Comparison of ENCODE assay signal across 16 cellular contexts in genomic region chr18:29501952-29502351, GRCh38.
DNase-seq lines count a peak whose midpoint lies in the region; TF ChIP-seq lines count a peak whose summit lies in the region.
"Had no signal": no experiment of that assay in that cellular context is flagged by ENCODE, and none has a peak within 500 bp of the region (broad histone marks: within the 10 kb centered on the region; RNA-seq: fewer than 3 reads in every experiment).

No MANE protein-coding gene starts in this region.

- H3K27ac Mint-ChIP-seq in immature natural killer cell, result no peak overlapping the region
- H3K27ac Mint-ChIP-seq: activated naive CD8-positive, alpha-beta T cell treated with anti-CD3 and anti-CD28 coated beads, Interleukin-2, amount 50 U/mL, for 24 hours; CD8-positive, alpha-beta memory T cell; stimulated activated effector memory CD8-positive, alpha-beta T cell treated with anti-CD3 and anti-CD28 coated beads, Interleukin-12 subunit alpha, Interleukin-12 subunit beta, amount 100 ng/mL, for 72 hours had no signal

- H3K4me3 Mint-ChIP-seq in immature natural killer cell, result no peak overlapping the region
- H3K4me3 Mint-ChIP-seq: activated naive CD8-positive, alpha-beta T cell treated with anti-CD3 and anti-CD28 coated beads, Interleukin-2, amount 50 U/mL, for 24 hours; CD8-positive, alpha-beta memory T cell; stimulated activated effector memory CD8-positive, alpha-beta T cell treated with anti-CD3 and anti-CD28 coated beads, Interleukin-12 subunit alpha, Interleukin-12 subunit beta, amount 100 ng/mL, for 72 hours had no signal

- H3K27me3 ChIP-seq in fibroblast of lung (ENCODE audit: control insufficient read depth, insufficient read depth, low read length) (no peaks in the 10 kb centered on the region), testis (no peaks in the 10 kb centered on the region)

- TF ChIP-seq CTCF in fibroblast of lung (conservative IDR thresholded peaks at IDR 0.05 in 1 of 2, IDR thresholded peaks at IDR 0.05 in 1 of 2; ENCODE audit: low read depth in 1 of 2, low read length in 2 of 2) (no peak), testis (IDR thresholded peaks at IDR 0.05) (no peak)

- H3K9me3 Mint-ChIP-seq in immature natural killer cell, result peaks cover 1 to 33% (median 9%) of the 10 kb centered on the region in 6 donors

- TF ChIP-seq POLR2A in testis (IDR thresholded peaks at IDR 0.05), result no peak

- peaks cover 0 to 2% (median 1%) of the 10 kb centered on the region in 3 donors for H3K27me3 Mint-ChIP-seq in immature natural killer cell (ENCODE audit: low read depth in 3 of 3)
- H3K27me3 Mint-ChIP-seq: activated naive CD8-positive, alpha-beta T cell treated with anti-CD3 and anti-CD28 coated beads, Interleukin-2, amount 50 U/mL, for 24 hours; CD8-positive, alpha-beta memory T cell had no signal

- H3K36me3 ChIP-seq in fibroblast of lung (ENCODE audit: control insufficient read depth, insufficient read depth, low read length) (no peaks in the 10 kb centered on the region), testis (ENCODE audit: low read depth, missing control alignments) (no peaks in the 10 kb centered on the region)

- H3K4me1 ChIP-seq in fibroblast of lung (ENCODE audit: control insufficient read depth, extremely low read depth, insufficient read depth, low read length) (no peaks in the 10 kb centered on the region), testis (no peaks in the 10 kb centered on the region)

- H4K20me1 ChIP-seq in fibroblast of lung (ENCODE audit: control insufficient read depth, extremely low read depth, insufficient read depth, low read length), result no peaks in the 10 kb centered on the region

- intact Hi-C loops in testis (cut with DNase I; ENCODE audit: low total_unique reads), result no loop called here

- DNase-seq in EH (ENCODE audit: low read depth), result peak; percentile 62
- peak; percentile 66 for DNase-seq in RKO (ENCODE audit: low spot score)
- peak; percentile 72 to 79 for DNase-seq in fibroblast of lung (ENCODE audit: low read depth in 2 of 2)
- DNase-seq in skeletal muscle cell (ENCODE audit: low read depth), result peak; percentile 71
- DNase-seq in activated CD4-positive, alpha-beta T cell treated with anti-CD3 and anti-CD28 coated beads for 1 hour, result no peak
- DNase-seq in immature natural killer cell, result no peak
- DNase-seq in activated gamma-delta T cell (lab: John Stamatoyannopoulos, UW), result no peak
- no peak for DNase-seq in testis
- DNase-seq: activated CD4-positive, CD25-positive, alpha-beta regulatory T cell treated with anti-CD3 and anti-CD28 coated beads, Interleukin-2, amount 50 U/mL, for 72 hours; activated naive CD8-positive, alpha-beta T cell treated with anti-CD3 and anti-CD28 coated beads, Interleukin-2, amount 50 U/mL, for 24 hours; activated T-cell treated with anti-CD3 and anti-CD28 coated beads for 4 hours; CD8-positive, alpha-beta memory T cell; NCI-H446; retina; stimulated activated CD4-positive, alpha-beta T cell treated with anti-CD3 and anti-CD28 coated beads, Interleukin-4, amount 100 ng/mL, for 24 hours had no signal

- no peak overlapping the region for H3K9ac ChIP-seq in fibroblast of lung (ENCODE audit: insufficient read depth, low read length)

- peaks cover 0 to 4% (median 0%) of the 10 kb centered on the region in 3 donors for H3K36me3 Mint-ChIP-seq in immature natural killer cell
- H3K36me3 Mint-ChIP-seq: CD8-positive, alpha-beta memory T cell; stimulated activated effector memory CD8-positive, alpha-beta T cell treated with anti-CD3 and anti-CD28 coated beads, Interleukin-12 subunit alpha, Interleukin-12 subunit beta, amount 100 ng/mL, for 72 hours had no signal

- no peaks in the 10 kb centered on the region for H3K79me2 ChIP-seq in fibroblast of lung (ENCODE audit: control insufficient read depth, insufficient read depth, low read length)

- no peak overlapping the region for H3K27ac ChIP-seq in fibroblast of lung (ENCODE audit: insufficient read depth, low read length)
- no peak overlapping the region for H3K27ac ChIP-seq in testis

- 86 to 90% methylated on average over 3 of the region's 3 CpGs for WGBS in testis, 2 donors

- H3K4me3 ChIP-seq in fibroblast of lung (replicated peaks in 1 of 4; ENCODE audit: control extremely low read depth in 1 of 4, insufficient read depth in 1 of 4, low read depth in 3 of 4, low read length in 4 of 4) (no peak overlapping the region), skeletal muscle cell (ENCODE audit: low read depth, low read length) (no peak overlapping the region), testis (no peak overlapping the region)

- H3K4me2 ChIP-seq in fibroblast of lung (ENCODE audit: extremely low read depth, insufficient read depth, low read length), result no peak overlapping the region

- H2AFZ ChIP-seq in fibroblast of lung (ENCODE audit: low read length), result no peak overlapping the region

- H3K9me3 ChIP-seq in fibroblast of lung (ENCODE audit: control insufficient read depth, insufficient read depth, low read depth, low read length) (no peaks in the 10 kb centered on the region), testis (no peaks in the 10 kb centered on the region)

- no peaks in the 10 kb centered on the region for H3K4me1 Mint-ChIP-seq in immature natural killer cell
- H3K4me1 Mint-ChIP-seq: activated naive CD8-positive, alpha-beta T cell treated with anti-CD3 and anti-CD28 coated beads, Interleukin-2, amount 50 U/mL, for 24 hours; CD8-positive, alpha-beta memory T cell; stimulated activated effector memory CD8-positive, alpha-beta T cell treated with anti-CD3 and anti-CD28 coated beads, Interleukin-12 subunit alpha, Interleukin-12 subunit beta, amount 100 ng/mL, for 72 hours had no signal

Comparison
In these comparisons a context has a peak if more than half of its experiments do, and no peak if none do; other contexts are left out.
1. DNase-seq: peak in EH (single experiment), RKO (single experiment), fibroblast of lung (2 of 2) and skeletal muscle cell (single experiment); none in activated CD4-positive, alpha-beta T cell treated with anti-CD3 and anti-CD28 coated beads for 1 hour (single experiment), immature natural killer cell (0 of 3), activated gamma-delta T cell (single experiment) and testis (single experiment).